In genomic region chr4:26315533-26315932, GRCh38 we compare ENCODE assay signal across 8 cellular contexts. TPM values are rescaled to one million over a fixed set of nuclear protein-coding genes. Genes with fewer than 3 reads are reported as not detected.
A peak's percentile ranks its signal among the peaks of the same experiment; 100 is the strongest.
DNase-seq lines count a peak whose midpoint lies in the region; ATAC-seq, FAIRE-seq and TF ChIP-seq lines count a peak whose summit lies in the region.
"Not testable (repeated sequence)": the region's sequence is repeated elsewhere in the genome, so short reads cannot be mapped to it uniquely, and the experiment has no call there.

No MANE protein-coding gene starts in this region.

- H3K27ac Mint-ChIP-seq in IgD-negative memory B cell, result peak overlapping the region; percentile 12 to 86 (median 80)
- peak overlapping the region; percentile 9 for H3K27ac Mint-ChIP-seq in activated CD4-positive, alpha-beta T cell treated with anti-CD3 and anti-CD28 coated beads, Interleukin-2, amount 10 ng/mL, durations not matched to agents 24 days and 14 days
- H3K27ac Mint-ChIP-seq in naive B cell, result peak overlapping the region in 4 of 6 donors; percentile 22 to 76 (median 34)

- not testable (repeated sequence) for H3K27ac ChIP-seq in DND-41 (ENCODE audit: low read length); K562 (ENCODE audit: extremely low read depth, low read depth, low read length); HepG2 (ENCODE audit: extremely low read length, insufficient read depth, low read length)
- H3K27ac ChIP-seq in neutrophil, result peak overlapping the region; percentile 25

- H3K27me3 Mint-ChIP-seq in IgD-negative memory B cell; activated CD4-positive, alpha-beta T cell treated with anti-CD3 and anti-CD28 coated beads, Interleukin-2, amount 10 ng/mL, durations not matched to agents 24 days and 14 days; naive B cell: not testable (repeated sequence)

- ATAC-seq in DND-41 (ENCODE audit: insufficient read depth, low read depth); K562; HepG2; naive B cell (ENCODE audit: low read depth in 2 of 2): not testable (repeated sequence)

- TF ChIP-seq POLR2A in K562 (conservative IDR thresholded peaks at IDR 0.05); erythroblast (IDR thresholded peaks at IDR 0.05; ENCODE audit: low read length); HepG2 (IDR thresholded peaks at IDR 0.05; ENCODE audit: insufficient read depth in 1 of 2, low read depth in 2 of 2, low read length in 2 of 2): not testable (repeated sequence)

- TF ChIP-seq CTCF in DND-41 (IDR thresholded peaks at IDR 0.05; ENCODE audit: borderline replicate concordance, extremely low read depth, low read length, poor library complexity, severe bottlenecking); K562 (IDR thresholded peaks at IDR 0.05 in 2 of 3, conservative IDR thresholded peaks at IDR 0.05 in 1 of 3; ENCODE audit: insufficient read depth in 2 of 3, low read depth in 1 of 3, low read length in 3 of 3); HepG2 (CRISPR knock-in tag; IDR thresholded peaks at IDR 0.05); neutrophil (IDR thresholded peaks at IDR 0.05): not testable (repeated sequence)

- TF ChIP-seq RAD21 in K562 (CRISPR knock-in tag; conservative IDR thresholded peaks at IDR 0.05 in 1 of 2, IDR thresholded peaks at IDR 0.05 in 1 of 2); HepG2 (CRISPR knock-in tag; IDR thresholded peaks at IDR 0.05): not testable (repeated sequence)

- not testable (repeated sequence) for H2AFZ ChIP-seq in DND-41 (ENCODE audit: low read depth, low read length); K562 (ENCODE audit: low read depth, low read length); HepG2 (ENCODE audit: low read length)

- WGBS in K562 (ENCODE audit: insufficient coverage, low coverage, missing lambda C conversion rate), result 32% methylated on average over 4 of the region's 4 CpGs
- WGBS in HepG2 (ENCODE audit: low lambda C conversion rate), result 28% methylated on average over 4 of the region's 4 CpGs

- not testable (repeated sequence) for H3K79me2 ChIP-seq in DND-41 (ENCODE audit: insufficient read depth, low read length); K562 (ENCODE audit: control insufficient read depth, insufficient read depth, low read length); HepG2 (ENCODE audit: insufficient read depth, low read length)

- CTCF ChIA-PET in K562 (lab: Yijun Ruan, JAX; ENCODE audit: low intra/inter-chr PET ratio); HepG2 (lab: Yijun Ruan, JAX; ENCODE audit: low intra/inter-chr PET ratio, low total read pairs): not testable (repeated sequence)

- not testable (repeated sequence) for H3K9me3 ChIP-seq in DND-41 (ENCODE audit: insufficient read depth, low read length, severe bottlenecking); K562 (replicated peaks; ENCODE audit: control insufficient read depth, insufficient read depth, low read depth, low read length); HepG2 (ENCODE audit: low read length); neutrophil

- not testable (repeated sequence) for FAIRE-seq in K562 (lab: Jason Lieb, UNC); HepG2 (lab: Jason Lieb, UNC)

- POLR2A ChIA-PET in K562 (lab: Yijun Ruan, JAX); HepG2 (lab: Yijun Ruan, JAX): not testable (repeated sequence)

- TF ChIP-seq EP300 in K562 (IDR thresholded peaks at IDR 0.05; ENCODE audit: low read length); HepG2 (CRISPR knock-in tag; IDR thresholded peaks at IDR 0.05; ENCODE audit: borderline replicate concordance): not testable (repeated sequence)
- 0 out of 4 replicates have a peak, but pooled peaks of 1 of the 2 experiments have one; percentile 15 for TF ChIP-seq EP300 in HepG2 (IDR thresholded peaks at IDR 0.05; ENCODE audit: low read depth in 2 of 2, low read length in 2 of 2)

- H3K9me1 ChIP-seq in K562 (ENCODE audit: control insufficient read depth, insufficient read depth, low read length), result not testable (repeated sequence)

- not testable (repeated sequence) for BruUV-seq in K562 (replicated peaks; lab: Mats Ljungman, UMichigan); HepG2 (replicated peaks; lab: Mats Ljungman, UMichigan)

- H3K4me1 ChIP-seq in DND-41 (ENCODE audit: insufficient read depth, low read length) (peaks cover 13% of the 10 kb centered on the region; the same call in 1 of the 2 replicates), K562 (replicated peaks in 1 of 2; ENCODE audit: control insufficient read depth in 2 of 2, insufficient read depth in 2 of 2, low read length in 2 of 2) (peaks cover 2 to 18% of the 10 kb centered on the region in 2 experiments; a peak in 3 of 5 replicates), HepG2 (ENCODE audit: insufficient read depth, low read length) (peaks cover 15% of the 10 kb centered on the region; the same call in 1 of the 2 replicates), neutrophil (ENCODE audit: control insufficient read depth in 1 of 2, insufficient read depth in 1 of 2, low read depth in 1 of 2, low read length in 1 of 2) (peaks cover 18 to 32% of the 10 kb centered on the region in 2 experiments)

- DNase-seq in DND-41 (peak; percentile 21), erythroblast (lab: John Stamatoyannopoulos, UW) (peak; percentile 25 to 26)
- not testable (repeated sequence) for DNase-seq in activated CD4-positive, alpha-beta T cell treated with anti-CD3 and anti-CD28 coated beads, Interleukin-2, amount 10 ng/mL, durations not matched to agents 24 days and 14 days; K562 (ENCODE audit: extremely low read depth in 1 of 4, low spot score in 3 of 4); HepG2 (ENCODE audit: low spot score); naive B cell

- H4K20me1 ChIP-seq in DND-41 (ENCODE audit: insufficient read depth, low read length); K562 (replicated peaks; ENCODE audit: control insufficient read depth, insufficient read depth, low read length); HepG2 (ENCODE audit: insufficient read depth, low read length): not testable (repeated sequence)

- not testable (repeated sequence) for H3K4me3 ChIP-seq in DND-41 (ENCODE audit: low read depth in 1 of 2, low read length in 2 of 2); K562; HepG2 (replicated peaks in 1 of 3; ENCODE audit: insufficient read depth in 1 of 3, low read depth in 2 of 3, low read length in 3 of 3); neutrophil (ENCODE audit: low read depth in 1 of 2, low read length in 1 of 2)

- H3K36me3 Mint-ChIP-seq in IgD-negative memory B cell, naive B cell: not testable (repeated sequence)
- peaks cover 38% of the 10 kb centered on the region for H3K36me3 Mint-ChIP-seq in activated CD4-positive, alpha-beta T cell treated with anti-CD3 and anti-CD28 coated beads, Interleukin-2, amount 10 ng/mL, durations not matched to agents 24 days and 14 days (ENCODE audit: low read depth)

- H3K4me3 Mint-ChIP-seq in IgD-negative memory B cell, result peak overlapping the region in 1 of 4 donors; percentile 69
- not testable (repeated sequence) for H3K4me3 Mint-ChIP-seq in activated CD4-positive, alpha-beta T cell treated with anti-CD3 and anti-CD28 coated beads, Interleukin-2, amount 10 ng/mL, durations not matched to agents 24 days and 14 days
- peak overlapping the region in 2 of 8 donors; percentile 2 to 35 for H3K4me3 Mint-ChIP-seq in naive B cell

- not testable (repeated sequence) for H3K36me3 ChIP-seq in DND-41 (ENCODE audit: insufficient read depth, low read length); K562 (ENCODE audit: control insufficient read depth, insufficient read depth, low read length); HepG2 (replicated peaks in 1 of 2; ENCODE audit: control insufficient read depth in 1 of 2, insufficient read depth in 2 of 2, low read length in 2 of 2); neutrophil

- in situ Hi-C loops in K562 (cut with MboI); HepG2 (cut with HindIII; ENCODE audit: extremely low pct_ligation_motif_present, low pct_unique_long_range_greater_than_20kb): not testable (repeated sequence)

- peaks cover 10 to 13% (median 10%) of the 10 kb centered on the region in 3 donors for H3K4me1 Mint-ChIP-seq in IgD-negative memory B cell
- peaks cover 39% of the 10 kb centered on the region for H3K4me1 Mint-ChIP-seq in activated CD4-positive, alpha-beta T cell treated with anti-CD3 and anti-CD28 coated beads, Interleukin-2, amount 10 ng/mL, durations not matched to agents 24 days and 14 days
- H3K4me1 Mint-ChIP-seq in naive B cell, result peaks cover 17 to 28% (median 20%) of the 10 kb centered on the region in 3 donors

- not testable (repeated sequence) for H3K27me3 ChIP-seq in DND-41 (ENCODE audit: insufficient read depth, low read length, poor library complexity); K562 (ENCODE audit: control insufficient read depth in 2 of 2, insufficient read depth in 2 of 2, low read length in 2 of 2); HepG2 (ENCODE audit: control insufficient read depth in 1 of 2, insufficient read depth in 2 of 2, low read length in 2 of 2); neutrophil

- not testable (repeated sequence) for H3K9ac ChIP-seq in DND-41 (ENCODE audit: low read depth, low read length); K562 (ENCODE audit: insufficient read depth in 1 of 2, low read depth in 2 of 2, low read length in 2 of 2); HepG2 (ENCODE audit: insufficient read depth, low read depth, low read length)

- not testable (repeated sequence) for H3K4me2 ChIP-seq in DND-41 (ENCODE audit: insufficient read depth, low read length); K562 (ENCODE audit: insufficient read depth, low read length); HepG2 (ENCODE audit: low read depth, low read length)

- intact Hi-C loops in activated CD4-positive, alpha-beta T cell treated with anti-CD3 and anti-CD28 coated beads, Interleukin-2, amount 10 ng/mL, durations not matched to agents 24 days and 14 days (cut with micrococcal nuclease); K562 (cut with micrococcal nuclease); HepG2 (cut with micrococcal nuclease; ENCODE audit: unreplicated experiment): not testable (repeated sequence)

- H3K9me3 Mint-ChIP-seq in IgD-negative memory B cell (peaks cover 3 to 12% (median 5%) of the 10 kb centered on the region in 3 donors), naive B cell (peaks cover 5 to 21% (median 10%) of the 10 kb centered on the region in 7 donors)
- peaks cover 19% of the 10 kb centered on the region for H3K9me3 Mint-ChIP-seq in activated CD4-positive, alpha-beta T cell treated with anti-CD3 and anti-CD28 coated beads, Interleukin-2, amount 10 ng/mL, durations not matched to agents 24 days and 14 days

RNA-seq across cellular contexts. Expression of gene RBPJ, which starts 5.3 kb away (rescaled TPM):
- polyA plus RNA-seq in IgD-negative memory B cell (55.5 TPM), K562 (2011; rRNA removed) (45.3 and 49.4 TPM in 2 replicates), K562 (2014; fragmentation: Illumina TruSeq; extraction: Trizol) (39.4 and 41.5 TPM in 2 replicates), K562 (2014; fragmentation: Nextera tagmentation; extraction: Ambion mirVana) (10 to 100 TPM; 23.1 to 42.0 TPM), K562 (2014; rRNA removed) (25.1 and 30.4 TPM in 2 replicates), HepG2 (2011; rRNA removed) (22.7 and 33.2 TPM in 2 replicates), naive B cell (ENCODE audit: low read depth in 6 of 6) (10 to 100 TPM; 35.7 to 82.1 (median 49.6) TPM)
- 539 and 547 TPM in 2 replicates for total RNA-seq in activated CD4-positive, alpha-beta T cell treated with anti-CD3 and anti-CD28 coated beads, Interleukin-2, amount 10 ng/mL, durations not matched to agents 24 days and 14 days
- total RNA-seq in K562 (2011; cell fraction: chromatin; rRNA removed; ENCODE audit: low replicate concordance), result 42.6 and 112 TPM in 2 replicates
- 20.7 and 32.6 TPM in 2 replicates for total RNA-seq in K562 (2011; cell fraction: nucleolus; rRNA removed)
- 51.7 and 79.9 TPM in 2 replicates for total RNA-seq in K562 (2011; cell fraction: nucleoplasm; rRNA removed)
- total RNA-seq in K562 (2014; rRNA removed) (17.2 and 18.7 TPM in 2 replicates), K562 (2014; rRNA removed; fragmentation: Illumina TruSeq; extraction: Trizol) (33.8 and 42.0 TPM in 2 replicates), K562 (2015; rRNA removed; fragmentation: Illumina TruSeq; extraction: Trizol) (31.0 and 31.1 TPM in 2 replicates), K562 (2021) (39.2 and 41.1 TPM in 2 replicates), HepG2 (2016; rRNA removed; fragmentation: Illumina TruSeq; extraction: Trizol) (25.9 and 46.3 TPM in 2 replicates)
- polyA plus RNA-seq in K562 (2011; cell fraction: cytosol; rRNA removed), result 19.7 and 26.7 TPM in 2 replicates
- 56.4 and 81.3 TPM in 2 replicates for polyA plus RNA-seq in K562 (2011; cell fraction: nucleus; rRNA removed)
- 17.7 and 24.6 TPM in 2 replicates for polyA plus RNA-seq in K562 (2012)
- 65.0 and 78.4 TPM in 2 replicates for polyA minus RNA-seq in K562 (2011; rRNA and poly(A)+ RNA removed)
- polyA minus RNA-seq in K562 (2011; cell fraction: cytosol; rRNA and poly(A)+ RNA removed), result 20.5 and 23.4 TPM in 2 replicates
- 33.7 and 71.9 TPM in 2 replicates for polyA minus RNA-seq in K562 (2011; cell fraction: nucleus; rRNA and poly(A)+ RNA removed)
- total RNA-seq in HepG2 (2016; cell fraction: cytosol; rRNA removed; fragmentation: Illumina TruSeq; extraction: Trizol; ENCODE audit: low read depth), result 4.6 and 5.4 TPM in 2 replicates
- total RNA-seq in HepG2 (2016; cell fraction: insoluble cytoplasmic fraction; rRNA removed; fragmentation: Illumina TruSeq; extraction: Trizol), result 26.5 and 41.4 TPM in 2 replicates
- total RNA-seq in HepG2 (2016; cell fraction: membrane; rRNA removed; fragmentation: Illumina TruSeq; extraction: Trizol), result 9.7 and 10.3 TPM in 2 replicates
- total RNA-seq in HepG2 (2016; cell fraction: nucleus; rRNA removed; fragmentation: Illumina TruSeq; extraction: Trizol), result 43.5 and 46.2 TPM in 2 replicates
- 15.1 and 17.4 TPM in 2 replicates for polyA plus RNA-seq in HepG2 (2011; cell fraction: cytosol; rRNA removed)
- polyA plus RNA-seq in HepG2 (2011; cell fraction: nucleus; rRNA removed), result 41.8 and 45.1 TPM in 2 replicates
- polyA plus RNA-seq in HepG2 (2012), result 29.3 and 33.0 TPM in 2 replicates
- 0.78 and 1.2 TPM in 2 replicates for polyA plus RNA-seq in HepG2 (2016; cell fraction: cytosol; fragmentation: Illumina TruSeq; extraction: Trizol; ENCODE audit: low read depth)
- polyA plus RNA-seq in HepG2 (2016; cell fraction: insoluble cytoplasmic fraction; fragmentation: Illumina TruSeq; extraction: Trizol; ENCODE audit: low read depth), result 34.1 and 34.4 TPM in 2 replicates
- polyA plus RNA-seq in HepG2 (2016; cell fraction: membrane; fragmentation: Illumina TruSeq; extraction: Trizol; ENCODE audit: low read depth), result 4.3 and 6.2 TPM in 2 replicates
- polyA plus RNA-seq in HepG2 (2016; cell fraction: nucleus; fragmentation: Illumina TruSeq; extraction: Trizol; ENCODE audit: insufficient read depth, low read depth), result 36.2 and 36.5 TPM in 2 replicates
- polyA minus RNA-seq in HepG2 (2011; rRNA and poly(A)+ RNA removed; ENCODE audit: low replicate concordance), result 21.7 and 31.8 TPM in 2 replicates
- 18.4 and 24.8 TPM in 2 replicates for polyA minus RNA-seq in HepG2 (2011; cell fraction: cytosol; rRNA and poly(A)+ RNA removed)
- 130 and 131 TPM in 2 replicates for polyA minus RNA-seq in HepG2 (2011; cell fraction: nucleus; rRNA and poly(A)+ RNA removed)

Comparison
In these comparisons a context has a peak if more than half of its experiments do, and no peak if none do; other contexts are left out.
1. H3K27ac Mint-ChIP-seq: peak in every context shown above with its lines; median percentile 80 in IgD-negative memory B cell; 34 in naive B cell; 9 in activated CD4-positive, alpha-beta T cell treated with anti-CD3 and anti-CD28 coated beads, Interleukin-2, amount 10 ng/mL, durations not matched to agents 24 days and 14 days.